In genomic region chr12:123457980-123458779, GRCh38 we compare ENCODE assay signal across 8 cellular contexts. TPM values are rescaled to one million over a fixed set of nuclear protein-coding genes. Genes with fewer than 3 reads are reported as not detected.
DNase-seq lines count a peak whose midpoint lies in the region; ATAC-seq and TF ChIP-seq lines count a peak whose summit lies in the region.

SNRNP35 (plus strand) TSS chr12:123458139; CDS start chr12:123465541, 7,402 bp downstream.

- CTCF ChIA-PET in HCT116 (lab: Charles Lee) = no interaction called here

- H3K4me1 Mint-ChIP-seq in T-helper 1 cell treated with Interleukin-12 subunit alpha and Interleukin-12 subunit beta and Interleukin-4 antibody, amounts not matched to agents 30 μg/mL and 1 μg/mL, for 36 hours (ENCODE audit: low read depth) = peaks cover 18% of the 10 kb centered on the region
- H3K4me1 Mint-ChIP-seq in type B pancreatic cell (ENCODE audit: unreplicated experiment) = peaks cover 8% of the 10 kb centered on the region

- peak within 1 kb of the TSS; percentile 82 for H3K4me2 ChIP-seq in HCT116 (ENCODE audit: low read length)

- no peaks in the 10 kb centered on the region for H3K4me1 ChIP-seq in ES-I3 (ENCODE audit: insufficient read depth, low read length)
- H3K4me1 ChIP-seq in HCT116 (ENCODE audit: control insufficient read depth in 1 of 2, insufficient read depth in 2 of 2, low read length in 2 of 2) = peaks cover 4 to 6% of the 10 kb centered on the region in 2 experiments; a peak in 2 of 4 replicates

- peak within 1 kb of the TSS; percentile 98 for H3K27ac ChIP-seq in HCT116 (ENCODE audit: low read depth, low read length)

- intact Hi-C loops in HCT116 (cut with micrococcal nuclease) = loop anchor here (5.0 kb wide), 1 partner anchor 124 kb away; the partner anchor contains the start of gene TMED2
- intact Hi-C loops in left cardiac atrium (cut with DNase I) = loop anchor here in 1 of 2 donors (5.0 kb wide), 1 partner anchor 124 kb away; the partner anchor contains the start of gene TMED2
- intact Hi-C loops in posterior cingulate gyrus (cut with DNase I) = loop anchor here (5.0 kb wide), 1 partner anchor 124 kb away; the partner anchor contains the start of gene TMED2

- peak; percentile 81 for ATAC-seq in HCT116
- ATAC-seq in left cardiac atrium = peak; percentile 88 to 89

- H4K20me1 ChIP-seq in HCT116 (ENCODE audit: insufficient read depth) = no peaks in the 10 kb centered on the region

- no peaks in the 10 kb centered on the region for H3K9me3 Mint-ChIP-seq in T-helper 1 cell treated with Interleukin-12 subunit alpha and Interleukin-12 subunit beta and Interleukin-4 antibody, amounts not matched to agents 30 μg/mL and 1 μg/mL, for 36 hours
- no peaks in the 10 kb centered on the region for H3K9me3 Mint-ChIP-seq in type B pancreatic cell

- H3K9me3 ChIP-seq in ES-I3 (ENCODE audit: control insufficient read depth, insufficient read depth, low read length) = no peaks in the 10 kb centered on the region
- H3K9me3 ChIP-seq in HCT116 (ENCODE audit: control insufficient read depth in 1 of 2, insufficient read depth in 1 of 2, low read depth in 1 of 2, low read length in 2 of 2) = no peaks in the 10 kb centered on the region

- peak within 1 kb of the TSS; percentile 97 for H3K4me3 Mint-ChIP-seq in T-helper 1 cell treated with Interleukin-12 subunit alpha and Interleukin-12 subunit beta and Interleukin-4 antibody, amounts not matched to agents 30 μg/mL and 1 μg/mL, for 36 hours
- peak within 1 kb of the TSS; percentile 100 for H3K4me3 Mint-ChIP-seq in type B pancreatic cell

- peak; percentile 57 for TF ChIP-seq POLR2A in HCT116 (IDR thresholded peaks at IDR 0.05; ENCODE audit: borderline replicate concordance, extremely low read depth, insufficient read depth, insufficient read length)

- no peaks in the 10 kb centered on the region for H3K27me3 Mint-ChIP-seq in T-helper 1 cell treated with Interleukin-12 subunit alpha and Interleukin-12 subunit beta and Interleukin-4 antibody, amounts not matched to agents 30 μg/mL and 1 μg/mL, for 36 hours (ENCODE audit: low read depth)
- no peaks in the 10 kb centered on the region for H3K27me3 Mint-ChIP-seq in type B pancreatic cell

- no peaks in the 10 kb centered on the region for H3K9me2 ChIP-seq in HCT116 (ENCODE audit: insufficient read depth)

- H3K36me3 Mint-ChIP-seq in T-helper 1 cell treated with Interleukin-12 subunit alpha and Interleukin-12 subunit beta and Interleukin-4 antibody, amounts not matched to agents 30 μg/mL and 1 μg/mL, for 36 hours (ENCODE audit: low read depth) = peaks cover 10% of the 10 kb centered on the region
- peaks cover 3% of the 10 kb centered on the region for H3K36me3 Mint-ChIP-seq in type B pancreatic cell

- POLR2A ChIA-PET in HCT116 (lab: Charles Lee) = interaction anchor here (0.7 to 2.0 kb wide), 2 partner anchors 93 to 824 kb away, joined by 4 to 6 read pairs; no protein-coding TSS in a partner anchor

- H3K27ac Mint-ChIP-seq in T-helper 1 cell treated with Interleukin-12 subunit alpha and Interleukin-12 subunit beta and Interleukin-4 antibody, amounts not matched to agents 30 μg/mL and 1 μg/mL, for 36 hours = peak within 1 kb of the TSS; percentile 99
- peak within 1 kb of the TSS; percentile 100 for H3K27ac Mint-ChIP-seq in type B pancreatic cell

- no peak for TF ChIP-seq CTCF in HCT116 (IDR thresholded peaks at IDR 0.05 in 2 of 3, conservative IDR thresholded peaks at IDR 0.05 in 1 of 3; ENCODE audit: borderline replicate concordance in 1 of 3, insufficient read depth in 1 of 3, low read depth in 2 of 3, low read length in 2 of 3)
- TF ChIP-seq CTCF in type B pancreatic cell (conservative IDR thresholded peaks at IDR 0.05) = no peak

- RAD21 ChIA-PET in HCT116 (lab: Charles Lee; ENCODE audit: low non-redundant PET in 1 of 2, low total read pairs in 2 of 2, uncharacterized antibody in 2 of 2, unreplicated experiment in 2 of 2) = no interaction called here

- H2AFZ ChIP-seq in HCT116 (ENCODE audit: low read depth, low read length, poor library complexity, severe bottlenecking) = peak within 1 kb of the TSS; percentile 68

- H3K4me3 ChIP-seq in HCT116 (replicated peaks in 1 of 2; ENCODE audit: low read depth in 1 of 2, low read length in 2 of 2) = peak within 1 kb of the TSS; percentile 75 to 82

- TF ChIP-seq RAD21 in HCT116 (IDR thresholded peaks at IDR 0.05; ENCODE audit: low read depth) = no peak

- TSS peak; percentile 85 for BruUV-seq in HCT116 (replicated peaks; lab: Mats Ljungman, UMichigan)

- H3K36me3 ChIP-seq in ES-I3 (ENCODE audit: insufficient read depth, low read length) (no peaks in the 10 kb centered on the region), HCT116 (ENCODE audit: control insufficient read depth in 1 of 2, insufficient read depth in 2 of 2, low read length in 2 of 2) (no peaks in the 10 kb centered on the region)

- peak within 1 kb of the TSS; percentile 87 for H3K9ac ChIP-seq in ES-I3 (ENCODE audit: low read depth, low read length)
- peak within 1 kb of the TSS; percentile 87 for H3K9ac ChIP-seq in HCT116 (ENCODE audit: low read length)

- DNase-seq in HCT116 (ENCODE audit: low read depth, low spot score) (peak; percentile 68), NCI-H1417 (lab: John Stamatoyannopoulos, UW) (peak; percentile 88 to 96 (median 96)), amniotic epithelial cell (ENCODE audit: low read depth) (peak; percentile 76), left cardiac atrium (peak; percentile 87), posterior cingulate gyrus (peak; percentile 75 to 97 (median 80)), type B pancreatic cell (ENCODE audit: extremely low spot score, unreplicated experiment) (peak; percentile 83)

- H3K79me2 ChIP-seq in HCT116 (ENCODE audit: insufficient read depth, low read length) = peaks cover 26% of the 10 kb centered on the region

- H3K27me3 ChIP-seq in HCT116 (ENCODE audit: insufficient read depth, low read length) = no peaks in the 10 kb centered on the region

TF ChIP-seq in HCT116, 20 proteins besides CTCF, POLR2A, EP300 and RAD21:
- TF ChIP-seq MAX (IDR thresholded peaks at IDR 0.05) (peak; percentile 77), ZFX (IDR thresholded peaks at IDR 0.05) (peak; percentile 82; the same call in 1 of the 2 replicates), SIN3A (IDR thresholded peaks at IDR 0.05; ENCODE audit: low read depth) (no peak), EGR1 (IDR thresholded peaks at IDR 0.05; ENCODE audit: low read depth) (peak; percentile 83), YY1 (IDR thresholded peaks at IDR 0.05; ENCODE audit: extremely low read depth, insufficient replicate concordance, low read depth, low read length) (peak; percentile 95), POLR2AphosphoS5 (IDR thresholded peaks at IDR 0.05; ENCODE audit: low read depth, low read length) (peak; percentile 69)
TF ChIP-seq in HCT116: peak in this region for 5.

RNA-seq across cellular contexts. Expression of gene SNRNP35, which starts in this region (rescaled TPM):
- 12.4 TPM for total RNA-seq in HCT116 (2021; ENCODE audit: unreplicated experiment)
- polyA plus RNA-seq in HCT116 (2012) = 12.1 and 13.7 TPM in 2 replicates
- 10 to 100 TPM; 20.1 to 22.3 TPM for total RNA-seq in left cardiac atrium
- total RNA-seq in type B pancreatic cell (ENCODE audit: low replicate concordance) = 22.1 and 22.9 TPM in 2 replicates

Comparison
In these comparisons a context has a peak if more than half of its experiments do, and no peak if none do; other contexts are left out.
1. Peak in every context shown above with its lines: DNase-seq, ATAC-seq, H3K4me3 ChIP-seq and H3K27ac ChIP-seq.